19 cellular contexts compared by ENCODE assay signal in genomic region chr21:31801551-31802234, GRCh38.
"Had no signal": no experiment of that assay in that cellular context is flagged by ENCODE, and none has a peak within 500 bp of the region (broad histone marks: within the 10 kb centered on the region; RNA-seq: fewer than 3 reads in every experiment).

No MANE protein-coding gene starts in this region.

- H3K36me3 Mint-ChIP-seq: natural killer cell treated with Interleukin-12 subunit alpha and Interleukin-12 subunit beta and Interleukin-15 and Interleukin-18, amount 100 ng/mL, for 72 hours had no signal

- DNase-seq: activated CD8-positive, alpha-beta memory T cell treated with anti-CD3 and anti-CD28 coated beads for 24 hours; activated CD8-positive, alpha-beta memory T cell treated with anti-CD3 and anti-CD28 coated beads, Interleukin-2, amount 50 U/mL, for 48 hours; activated effector memory CD4-positive, alpha-beta T cell treated with anti-CD3 and anti-CD28 coated beads, Interleukin-2, amount 50 U/mL, for 16 hours; activated naive CD4-positive, alpha-beta T cell treated with anti-CD3 and anti-CD28 coated beads, Interleukin-2, amount 50 U/mL, for 16 hours; activated T-cell treated with anti-CD3 and anti-CD28 coated beads, Interleukin-2, amount 50 U/mL, for 72 hours; aorta; brain microvascular endothelial cell; central memory CD4-positive, alpha-beta T cell; dorsolateral prefrontal cortex; foreskin melanocyte; stimulated activated CD4-positive, alpha-beta T cell treated with anti-CD3 and anti-CD28 coated beads, Interleukin-4, amount 100 ng/mL, for 1 hour; stomach; T-helper 9 cell; upper lobe of right lung had no signal

- H3K4me3 Mint-ChIP-seq: activated T-cell treated with anti-CD3 and anti-CD28 coated beads, Interleukin-2, amount 50 U/mL, for 72 hours; natural killer cell treated with Interleukin-12 subunit alpha and Interleukin-12 subunit beta and Interleukin-15 and Interleukin-18, amount 100 ng/mL, for 72 hours had no signal

- H3K4me1 ChIP-seq: stomach, upper lobe of right lung had no signal

- H3K27ac Mint-ChIP-seq: activated T-cell treated with anti-CD3 and anti-CD28 coated beads, Interleukin-2, amount 50 U/mL, for 72 hours; natural killer cell treated with Interleukin-12 subunit alpha and Interleukin-12 subunit beta and Interleukin-15 and Interleukin-18, amount 100 ng/mL, for 72 hours had no signal

- H3K4me3 ChIP-seq: lung, smooth muscle cell, stomach, upper lobe of right lung had no signal

- H3K9me3 ChIP-seq: stomach, upper lobe of right lung had no signal

- H3K36me3 ChIP-seq: brain microvascular endothelial cell, stomach, upper lobe of right lung had no signal

- H3K4me2 ChIP-seq: smooth muscle cell had no signal

- ATAC-seq: activated CD4-positive, CD25-positive, alpha-beta regulatory T cell treated with anti-CD3 and anti-CD28 coated beads, Interleukin-2, amount 50 U/mL, for 24 hours; activated T-cell treated with anti-CD3 and anti-CD28 coated beads, Interleukin-2, amount 50 U/mL, for 72 hours; natural killer cell treated with Interleukin-12 subunit alpha and Interleukin-12 subunit beta and Interleukin-15 and Interleukin-18, amount 100 ng/mL, for 72 hours; sciatic nerve; upper lobe of right lung had no signal

- H3K27ac ChIP-seq: brain microvascular endothelial cell, stomach, upper lobe of right lung had no signal

- H3K27me3 ChIP-seq: brain microvascular endothelial cell, dorsolateral prefrontal cortex, upper lobe of right lung had no signal
